Comparison of ENCODE assay signal across 8 cellular contexts in genomic region chr12:85280138-85280983, GRCh38. TPM values are rescaled to one million over a fixed set of nuclear protein-coding genes. Genes with fewer than 3 reads are reported as not detected.
DNase-seq lines count a peak whose midpoint lies in the region; ATAC-seq, FAIRE-seq and TF ChIP-seq lines count a peak whose summit lies in the region.

Gene ALX1 (plus strand): TSS chr12:85280220. CDS start chr12:85280262, 42 bp downstream.

- no peaks in the 10 kb centered on the region for H3K36me3 Mint-ChIP-seq in CD8-positive, alpha-beta memory T cell
- H3K36me3 Mint-ChIP-seq in dendritic cell treated with granulocyte-macrophage colony-stimulating factor and Interleukin-4, amounts not matched to agents 40 ng/mL and 50 ng/mL, for 4 days (ENCODE audit: low read depth) = no peaks in the 10 kb centered on the region
- no peaks in the 10 kb centered on the region for H3K36me3 Mint-ChIP-seq in memory B cell

- no peak within 1 kb of the TSS for H3K27ac ChIP-seq in CD8-positive, alpha-beta memory T cell (ENCODE audit: low read depth, low read length)

- no peak for FAIRE-seq in H54 (lab: Jason Lieb, UNC)

- H3K4me3 Mint-ChIP-seq in CD8-positive, alpha-beta memory T cell = peak within 1 kb of the TSS in 4 of 7 donors; percentile 20 to 59 (median 38)
- H3K4me3 Mint-ChIP-seq in dendritic cell treated with granulocyte-macrophage colony-stimulating factor and Interleukin-4, amounts not matched to agents 40 ng/mL and 50 ng/mL, for 4 days = peak within 1 kb of the TSS; percentile 71
- H3K4me3 Mint-ChIP-seq in memory B cell = peak within 1 kb of the TSS; percentile 63

- no peaks in the 10 kb centered on the region for H3K36me3 ChIP-seq in CD8-positive, alpha-beta memory T cell (ENCODE audit: insufficient read depth, low read length)

- POLR2A ChIA-PET in CD8-positive, alpha-beta memory T cell (lab: Charles Lee) = no interaction called here

- peak; percentile 66 for ATAC-seq in GM21576 (IDR thresholded peaks at IDR 0.05; ENCODE audit: unreplicated experiment)
- ATAC-seq in memory B cell (ENCODE audit: low read depth) = peak; percentile 27
- ATAC-seq in GM21529 (IDR thresholded peaks at IDR 0.05; ENCODE audit: unreplicated experiment) = no peak

- no peaks in the 10 kb centered on the region for H3K27me3 ChIP-seq in CD8-positive, alpha-beta memory T cell (ENCODE audit: insufficient read depth, low read length, poor library complexity, severe bottlenecking)

- no peak within 1 kb of the TSS for H3K27ac Mint-ChIP-seq in CD8-positive, alpha-beta memory T cell
- no peak within 1 kb of the TSS for H3K27ac Mint-ChIP-seq in dendritic cell treated with granulocyte-macrophage colony-stimulating factor and Interleukin-4, amounts not matched to agents 40 ng/mL and 50 ng/mL, for 4 days
- peak within 1 kb of the TSS; percentile 28 for H3K27ac Mint-ChIP-seq in memory B cell

- intact Hi-C loops in dendritic cell treated with granulocyte-macrophage colony-stimulating factor and Interleukin-4, amounts not matched to agents 40 ng/mL and 50 ng/mL, for 4 days (cut with micrococcal nuclease) = no loop called here

- CTCF ChIA-PET in CD8-positive, alpha-beta memory T cell (lab: Charles Lee) = no interaction called here

- peaks cover 0 to 3% (median 0%) of the 10 kb centered on the region in 3 donors for H3K4me1 Mint-ChIP-seq in CD8-positive, alpha-beta memory T cell
- H3K4me1 Mint-ChIP-seq in dendritic cell treated with granulocyte-macrophage colony-stimulating factor and Interleukin-4, amounts not matched to agents 40 ng/mL and 50 ng/mL, for 4 days (ENCODE audit: low read depth) = peaks cover 20% of the 10 kb centered on the region
- peaks cover 2% of the 10 kb centered on the region for H3K4me1 Mint-ChIP-seq in memory B cell

- no peaks in the 10 kb centered on the region for H3K9me3 ChIP-seq in CD8-positive, alpha-beta memory T cell (ENCODE audit: low read length)

- H3K4me1 ChIP-seq in CD8-positive, alpha-beta memory T cell (ENCODE audit: insufficient read depth, low read length) = no peaks in the 10 kb centered on the region

- H3K4me3 ChIP-seq in CD8-positive, alpha-beta memory T cell (ENCODE audit: low read length) = no peak within 1 kb of the TSS

- peaks cover 11 to 29% of the 10 kb centered on the region in 2 donors for H3K27me3 Mint-ChIP-seq in CD8-positive, alpha-beta memory T cell
- peaks cover 62% of the 10 kb centered on the region for H3K27me3 Mint-ChIP-seq in dendritic cell treated with granulocyte-macrophage colony-stimulating factor and Interleukin-4, amounts not matched to agents 40 ng/mL and 50 ng/mL, for 4 days
- peaks cover 16% of the 10 kb centered on the region for H3K27me3 Mint-ChIP-seq in memory B cell

- peaks cover 4 to 25% (median 14%) of the 10 kb centered on the region in 5 donors for H3K9me3 Mint-ChIP-seq in CD8-positive, alpha-beta memory T cell
- H3K9me3 Mint-ChIP-seq in dendritic cell treated with granulocyte-macrophage colony-stimulating factor and Interleukin-4, amounts not matched to agents 40 ng/mL and 50 ng/mL, for 4 days = no peaks in the 10 kb centered on the region
- H3K9me3 Mint-ChIP-seq in memory B cell = no peaks in the 10 kb centered on the region

- DNase-seq in CD8-positive, alpha-beta memory T cell = no peak
- peak; percentile 56 for DNase-seq in NCI-H526 treated with DMSO at 0.1 percent for 48 hours (lab: John Stamatoyannopoulos, UW)
- no peak for DNase-seq in memory B cell (ENCODE audit: low spot score in 2 of 2)
- no peak for DNase-seq in H54 (ENCODE audit: insufficient read length, low spot score)
- DNase-seq in stimulated activated CD4-positive, alpha-beta T cell treated with anti-CD3 and anti-CD28 coated beads, Interleukin-1b, Interleukin-23, amount 100 ng/mL, for 48 hours = no peak

- no peak for TF ChIP-seq POLR2A in H54 (IDR thresholded peaks at IDR 0.05; ENCODE audit: low read depth, low read length)

RNA-seq across cellular contexts. Expression of gene ALX1, which starts in this region (rescaled TPM):
- total RNA-seq in CD8-positive, alpha-beta memory T cell = not detected
- polyA plus RNA-seq in CD8-positive, alpha-beta memory T cell = not detected
